1 cellular context compared by ENCODE assay signal in the genomic region with DNA sequence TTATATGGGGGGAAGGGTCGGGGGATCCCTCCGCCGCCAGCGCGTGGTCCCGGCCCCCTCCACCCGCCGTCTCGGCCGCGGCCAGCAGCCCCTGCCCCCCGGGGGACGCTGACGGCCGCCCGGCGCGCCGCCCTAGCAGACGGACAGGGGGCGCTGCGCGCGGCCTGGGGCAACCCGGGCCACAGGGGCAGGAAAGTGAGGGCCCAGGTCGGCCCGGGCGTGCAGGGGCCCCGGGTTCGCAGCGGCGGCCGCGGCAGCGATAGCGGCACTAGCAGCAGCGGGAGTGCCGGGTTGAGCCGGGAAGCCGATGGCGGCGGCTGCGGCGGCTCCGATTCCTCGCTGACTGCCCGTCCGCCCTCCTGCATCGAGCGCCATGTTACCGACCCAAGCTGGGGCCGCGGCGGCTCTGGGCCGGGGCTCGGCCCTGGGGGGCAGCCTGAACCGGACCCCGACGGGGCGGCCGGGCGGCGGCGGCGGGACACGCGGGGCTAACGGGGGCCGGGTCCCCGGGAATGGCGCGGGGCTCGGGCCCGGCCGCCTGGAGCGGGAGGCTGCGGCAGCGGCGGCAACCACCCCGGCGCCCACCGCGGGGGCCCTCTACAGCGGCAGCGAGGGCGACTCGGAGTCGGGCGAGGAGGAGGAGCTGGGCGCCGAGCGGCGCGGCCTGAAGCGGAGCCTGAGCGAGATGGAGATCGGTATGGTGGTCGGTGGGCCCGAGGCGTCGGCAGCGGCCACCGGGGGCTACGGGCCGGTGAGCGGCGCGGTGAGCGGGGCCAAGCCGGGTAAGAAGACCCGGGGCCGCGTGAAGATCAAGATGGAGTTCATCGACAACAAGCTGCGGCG.
TF ChIP-seq lines count a peak whose summit lies in the region.

No MANE protein-coding gene starts in this region.

TF ChIP-seq in K562, 482 proteins besides CTCF, POLR2A, EP300 and RAD21 (continued from another document and continues in another):
- TF ChIP-seq, protein P1, sequence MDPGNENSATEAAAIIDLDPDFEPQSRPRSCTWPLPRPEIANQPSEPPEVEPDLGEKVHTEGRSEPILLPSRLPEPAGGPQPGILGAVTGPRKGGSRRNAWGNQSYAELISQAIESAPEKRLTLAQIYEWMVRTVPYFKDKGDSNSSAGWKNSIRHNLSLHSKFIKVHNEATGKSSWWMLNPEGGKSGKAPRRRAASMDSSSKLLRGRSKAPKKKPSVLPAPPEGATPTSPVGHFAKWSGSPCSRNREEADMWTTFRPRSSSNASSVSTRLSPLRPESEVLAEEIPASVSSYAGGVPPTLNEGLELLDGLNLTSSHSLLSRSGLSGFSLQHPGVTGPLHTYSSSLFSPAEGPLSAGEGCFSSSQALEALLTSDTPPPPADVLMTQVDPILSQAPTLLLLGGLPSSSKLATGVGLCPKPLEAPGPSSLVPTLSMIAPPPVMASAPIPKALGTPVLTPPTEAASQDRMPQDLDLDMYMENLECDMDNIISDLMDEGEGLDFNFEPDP (CRISPR knock-in tag; IDR thresholded peaks at IDR 0.05) = no peak
- TF ChIP-seq, protein P2, sequence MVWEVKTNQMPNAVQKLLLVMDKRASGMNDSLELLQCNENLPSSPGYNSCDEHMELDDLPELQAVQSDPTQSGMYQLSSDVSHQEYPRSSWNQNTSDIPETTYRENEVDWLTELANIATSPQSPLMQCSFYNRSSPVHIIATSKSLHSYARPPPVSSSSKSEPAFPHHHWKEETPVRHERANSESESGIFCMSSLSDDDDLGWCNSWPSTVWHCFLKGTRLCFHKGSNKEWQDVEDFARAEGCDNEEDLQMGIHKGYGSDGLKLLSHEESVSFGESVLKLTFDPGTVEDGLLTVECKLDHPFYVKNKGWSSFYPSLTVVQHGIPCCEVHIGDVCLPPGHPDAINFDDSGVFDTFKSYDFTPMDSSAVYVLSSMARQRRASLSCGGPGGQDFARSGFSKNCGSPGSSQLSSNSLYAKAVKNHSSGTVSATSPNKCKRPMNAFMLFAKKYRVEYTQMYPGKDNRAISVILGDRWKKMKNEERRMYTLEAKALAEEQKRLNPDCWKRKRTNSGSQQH (CRISPR knock-in tag; IDR thresholded peaks at IDR 0.05) = no peak
- TF ChIP-seq BHLHE40 (IDR thresholded peaks at IDR 0.05; ENCODE audit: low read length) (peak; percentile 23; the same call in 1 of the 2 replicates), RB1 (IDR thresholded peaks at IDR 0.05; ENCODE audit: low read depth) (peak; percentile 95), HMG20B (CRISPR knock-in tag; IDR thresholded peaks at IDR 0.05) (no peak), TAF1 (IDR thresholded peaks at IDR 0.05; ENCODE audit: control insufficient read depth, extremely low read depth, insufficient read depth, low read length, severe bottlenecking) (peak; percentile 56), ATF7 (IDR thresholded peaks at IDR 0.05) (peak; percentile 37; the same call in 1 of the 2 replicates), TEAD4 (IDR thresholded peaks at IDR 0.05; ENCODE audit: low read length) (no peak), TEAD4 (CRISPR knock-in tag; IDR thresholded peaks at IDR 0.05; ENCODE audit: borderline replicate concordance) (no peak), DIDO1 (tag; IDR thresholded peaks at IDR 0.05; ENCODE audit: low read depth) (no peak), SP1 (CRISPR knock-in tag; IDR thresholded peaks at IDR 0.05) (no peak; the same call in 1 of the 2 replicates), SRF (CRISPR knock-in tag; IDR thresholded peaks at IDR 0.05) (peak; percentile 3 to 99; a peak in 3 of 4 replicates), ZNF668 (CRISPR knock-in tag; IDR thresholded peaks at IDR 0.05) (no peak), MTA3 (IDR thresholded peaks at IDR 0.05; ENCODE audit: borderline replicate concordance) (peak; percentile 94), SOX6 (IDR thresholded peaks at IDR 0.05) (peak; percentile 28), RUNX1 (IDR thresholded peaks at IDR 0.05; ENCODE audit: low read depth) (no peak), ZNF699 (CRISPR knock-in tag; IDR thresholded peaks at IDR 0.05; ENCODE audit: insufficient replicate concordance) (no peak), ZNF57 (CRISPR knock-in tag; IDR thresholded peaks at IDR 0.05) (no peak), PTBP1 (IDR thresholded peaks at IDR 0.05; ENCODE audit: low read depth, low read length) (no peak), HEY1 (CRISPR knock-in tag; IDR thresholded peaks at IDR 0.05; ENCODE audit: borderline replicate concordance) (no peak), ZNF586 (CRISPR knock-in tag; conservative IDR thresholded peaks at IDR 0.05) (no peak), NCOA4 (IDR thresholded peaks at IDR 0.05; ENCODE audit: partially characterized antibody) (no peak), KLF6 (CRISPR knock-in tag; IDR thresholded peaks at IDR 0.05; ENCODE audit: borderline replicate concordance) (no peak), ZNF217 (CRISPR knock-in tag; IDR thresholded peaks at IDR 0.05) (no peak), ZNF696 (CRISPR knock-in tag; conservative IDR thresholded peaks at IDR 0.05) (no peak)
- TF ChIP-seq, protein P3, sequence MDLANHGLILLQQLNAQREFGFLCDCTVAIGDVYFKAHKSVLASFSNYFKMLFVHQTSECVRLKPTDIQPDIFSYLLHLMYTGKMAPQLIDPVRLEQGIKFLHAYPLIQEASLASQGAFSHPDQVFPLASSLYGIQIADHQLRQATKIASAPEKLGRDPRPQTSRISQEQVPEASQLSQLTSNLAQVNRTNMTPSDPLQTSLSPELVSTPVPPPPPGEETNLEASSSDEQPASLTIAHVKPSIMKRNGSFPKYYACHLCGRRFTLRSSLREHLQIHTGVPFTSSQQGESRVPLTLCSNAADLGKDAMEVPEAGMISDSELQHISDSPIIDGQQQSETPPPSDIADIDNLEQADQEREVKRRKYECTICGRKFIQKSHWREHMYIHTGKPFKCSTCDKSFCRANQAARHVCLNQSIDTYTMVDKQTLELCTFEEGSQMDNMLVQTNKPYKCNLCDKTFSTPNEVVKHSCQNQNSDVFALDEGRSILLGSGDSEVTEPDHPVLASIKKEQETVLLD (IDR thresholded peaks at IDR 0.05) = no peak
- TF ChIP-seq, protein P4, sequence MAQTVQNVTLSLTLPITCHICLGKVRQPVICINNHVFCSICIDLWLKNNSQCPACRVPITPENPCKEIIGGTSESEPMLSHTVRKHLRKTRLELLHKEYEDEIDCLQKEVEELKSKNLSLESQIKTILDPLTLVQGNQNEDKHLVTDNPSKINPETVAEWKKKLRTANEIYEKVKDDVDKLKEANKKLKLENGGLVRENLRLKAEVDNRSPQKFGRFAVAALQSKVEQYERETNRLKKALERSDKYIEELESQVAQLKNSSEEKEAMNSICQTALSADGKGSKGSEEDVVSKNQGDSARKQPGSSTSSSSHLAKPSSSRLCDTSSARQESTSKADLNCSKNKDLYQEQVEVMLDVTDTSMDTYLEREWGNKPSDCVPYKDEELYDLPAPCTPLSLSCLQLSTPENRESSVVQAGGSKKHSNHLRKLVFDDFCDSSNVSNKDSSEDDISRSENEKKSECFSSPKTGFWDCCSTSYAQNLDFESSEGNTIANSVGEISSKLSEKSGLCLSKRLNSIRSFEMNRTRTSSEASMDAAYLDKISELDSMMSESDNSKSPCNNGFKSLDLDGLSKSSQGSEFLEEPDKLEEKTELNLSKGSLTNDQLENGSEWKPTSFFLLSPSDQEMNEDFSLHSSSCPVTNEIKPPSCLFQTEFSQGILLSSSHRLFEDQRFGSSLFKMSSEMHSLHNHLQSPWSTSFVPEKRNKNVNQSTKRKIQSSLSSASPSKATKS (CRISPR knock-in tag; IDR thresholded peaks at IDR 0.05) = no peak
- TF ChIP-seq, protein P5, sequence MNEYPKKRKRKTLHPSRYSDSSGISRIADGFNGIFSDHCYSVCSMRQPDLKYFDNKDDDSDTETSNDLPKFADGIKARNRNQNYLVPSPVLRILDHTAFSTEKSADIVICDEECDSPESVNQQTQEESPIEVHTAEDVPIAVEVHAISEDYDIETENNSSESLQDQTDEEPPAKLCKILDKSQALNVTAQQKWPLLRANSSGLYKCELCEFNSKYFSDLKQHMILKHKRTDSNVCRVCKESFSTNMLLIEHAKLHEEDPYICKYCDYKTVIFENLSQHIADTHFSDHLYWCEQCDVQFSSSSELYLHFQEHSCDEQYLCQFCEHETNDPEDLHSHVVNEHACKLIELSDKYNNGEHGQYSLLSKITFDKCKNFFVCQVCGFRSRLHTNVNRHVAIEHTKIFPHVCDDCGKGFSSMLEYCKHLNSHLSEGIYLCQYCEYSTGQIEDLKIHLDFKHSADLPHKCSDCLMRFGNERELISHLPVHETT (CRISPR knock-in tag; conservative IDR thresholded peaks at IDR 0.05 in 1 of 2, IDR thresholded peaks at IDR 0.05 in 1 of 2) = no peak; a peak in 1 of 4 replicates
- TF ChIP-seq, protein P6, sequence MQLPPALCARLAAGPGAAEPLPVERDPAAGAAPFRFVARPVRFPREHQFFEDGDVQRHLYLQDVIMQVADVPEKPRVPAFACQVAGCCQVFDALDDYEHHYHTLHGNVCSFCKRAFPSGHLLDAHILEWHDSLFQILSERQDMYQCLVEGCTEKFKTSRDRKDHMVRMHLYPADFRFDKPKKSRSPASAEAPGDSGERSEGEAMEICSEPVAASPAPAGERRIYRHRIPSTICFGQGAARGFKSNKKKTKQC (CRISPR knock-in tag; IDR thresholded peaks at IDR 0.05) = peak; percentile 89
- TF ChIP-seq, protein P7, sequence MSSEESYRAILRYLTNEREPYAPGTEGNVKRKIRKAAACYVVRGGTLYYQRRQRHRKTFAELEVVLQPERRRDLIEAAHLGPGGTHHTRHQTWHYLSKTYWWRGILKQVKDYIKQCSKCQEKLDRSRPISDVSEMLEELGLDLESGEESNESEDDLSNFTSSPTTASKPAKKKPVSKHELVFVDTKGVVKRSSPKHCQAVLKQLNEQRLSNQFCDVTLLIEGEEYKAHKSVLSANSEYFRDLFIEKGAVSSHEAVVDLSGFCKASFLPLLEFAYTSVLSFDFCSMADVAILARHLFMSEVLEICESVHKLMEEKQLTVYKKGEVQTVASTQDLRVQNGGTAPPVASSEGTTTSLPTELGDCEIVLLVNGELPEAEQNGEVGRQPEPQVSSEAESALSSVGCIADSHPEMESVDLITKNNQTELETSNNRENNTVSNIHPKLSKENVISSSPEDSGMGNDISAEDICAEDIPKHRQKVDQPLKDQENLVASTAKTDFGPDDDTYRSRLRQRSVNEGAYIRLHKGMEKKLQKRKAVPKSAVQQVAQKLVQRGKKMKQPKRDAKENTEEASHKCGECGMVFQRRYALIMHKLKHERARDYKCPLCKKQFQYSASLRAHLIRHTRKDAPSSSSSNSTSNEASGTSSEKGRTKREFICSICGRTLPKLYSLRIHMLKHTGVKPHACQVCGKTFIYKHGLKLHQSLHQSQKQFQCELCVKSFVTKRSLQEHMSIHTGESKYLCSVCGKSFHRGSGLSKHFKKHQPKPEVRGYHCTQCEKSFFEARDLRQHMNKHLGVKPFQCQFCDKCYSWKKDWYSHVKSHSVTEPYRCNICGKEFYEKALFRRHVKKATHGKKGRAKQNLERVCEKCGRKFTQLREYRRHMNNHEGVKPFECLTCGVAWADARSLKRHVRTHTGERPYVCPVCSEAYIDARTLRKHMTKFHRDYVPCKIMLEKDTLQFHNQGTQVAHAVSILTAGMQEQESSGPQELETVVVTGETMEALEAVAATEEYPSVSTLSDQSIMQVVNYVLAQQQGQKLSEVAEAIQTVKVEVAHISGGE (CRISPR knock-in tag; IDR thresholded peaks at IDR 0.05) = peak in 2 of 3 experiments; percentile 42 to 61; a peak in 1 of 6 replicates
- TF ChIP-seq, protein P8, sequence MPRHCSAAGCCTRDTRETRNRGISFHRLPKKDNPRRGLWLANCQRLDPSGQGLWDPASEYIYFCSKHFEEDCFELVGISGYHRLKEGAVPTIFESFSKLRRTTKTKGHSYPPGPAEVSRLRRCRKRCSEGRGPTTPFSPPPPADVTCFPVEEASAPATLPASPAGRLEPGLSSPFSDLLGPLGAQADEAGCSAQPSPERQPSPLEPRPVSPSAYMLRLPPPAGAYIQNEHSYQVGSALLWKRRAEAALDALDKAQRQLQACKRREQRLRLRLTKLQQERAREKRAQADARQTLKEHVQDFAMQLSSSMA (CRISPR knock-in tag; IDR thresholded peaks at IDR 0.05) = 0 out of 2 replicates have a peak, but pooled peaks have one; percentile 34
- TF ChIP-seq, protein P9, sequence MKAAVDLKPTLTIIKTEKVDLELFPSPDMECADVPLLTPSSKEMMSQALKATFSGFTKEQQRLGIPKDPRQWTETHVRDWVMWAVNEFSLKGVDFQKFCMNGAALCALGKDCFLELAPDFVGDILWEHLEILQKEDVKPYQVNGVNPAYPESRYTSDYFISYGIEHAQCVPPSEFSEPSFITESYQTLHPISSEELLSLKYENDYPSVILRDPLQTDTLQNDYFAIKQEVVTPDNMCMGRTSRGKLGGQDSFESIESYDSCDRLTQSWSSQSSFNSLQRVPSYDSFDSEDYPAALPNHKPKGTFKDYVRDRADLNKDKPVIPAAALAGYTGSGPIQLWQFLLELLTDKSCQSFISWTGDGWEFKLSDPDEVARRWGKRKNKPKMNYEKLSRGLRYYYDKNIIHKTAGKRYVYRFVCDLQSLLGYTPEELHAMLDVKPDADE (conservative IDR thresholded peaks at IDR 0.05; ENCODE audit: control insufficient read depth, low read depth, low read length) = peak; percentile 71; the same call in 1 of the 2 replicates
- TF ChIP-seq, protein P10, sequence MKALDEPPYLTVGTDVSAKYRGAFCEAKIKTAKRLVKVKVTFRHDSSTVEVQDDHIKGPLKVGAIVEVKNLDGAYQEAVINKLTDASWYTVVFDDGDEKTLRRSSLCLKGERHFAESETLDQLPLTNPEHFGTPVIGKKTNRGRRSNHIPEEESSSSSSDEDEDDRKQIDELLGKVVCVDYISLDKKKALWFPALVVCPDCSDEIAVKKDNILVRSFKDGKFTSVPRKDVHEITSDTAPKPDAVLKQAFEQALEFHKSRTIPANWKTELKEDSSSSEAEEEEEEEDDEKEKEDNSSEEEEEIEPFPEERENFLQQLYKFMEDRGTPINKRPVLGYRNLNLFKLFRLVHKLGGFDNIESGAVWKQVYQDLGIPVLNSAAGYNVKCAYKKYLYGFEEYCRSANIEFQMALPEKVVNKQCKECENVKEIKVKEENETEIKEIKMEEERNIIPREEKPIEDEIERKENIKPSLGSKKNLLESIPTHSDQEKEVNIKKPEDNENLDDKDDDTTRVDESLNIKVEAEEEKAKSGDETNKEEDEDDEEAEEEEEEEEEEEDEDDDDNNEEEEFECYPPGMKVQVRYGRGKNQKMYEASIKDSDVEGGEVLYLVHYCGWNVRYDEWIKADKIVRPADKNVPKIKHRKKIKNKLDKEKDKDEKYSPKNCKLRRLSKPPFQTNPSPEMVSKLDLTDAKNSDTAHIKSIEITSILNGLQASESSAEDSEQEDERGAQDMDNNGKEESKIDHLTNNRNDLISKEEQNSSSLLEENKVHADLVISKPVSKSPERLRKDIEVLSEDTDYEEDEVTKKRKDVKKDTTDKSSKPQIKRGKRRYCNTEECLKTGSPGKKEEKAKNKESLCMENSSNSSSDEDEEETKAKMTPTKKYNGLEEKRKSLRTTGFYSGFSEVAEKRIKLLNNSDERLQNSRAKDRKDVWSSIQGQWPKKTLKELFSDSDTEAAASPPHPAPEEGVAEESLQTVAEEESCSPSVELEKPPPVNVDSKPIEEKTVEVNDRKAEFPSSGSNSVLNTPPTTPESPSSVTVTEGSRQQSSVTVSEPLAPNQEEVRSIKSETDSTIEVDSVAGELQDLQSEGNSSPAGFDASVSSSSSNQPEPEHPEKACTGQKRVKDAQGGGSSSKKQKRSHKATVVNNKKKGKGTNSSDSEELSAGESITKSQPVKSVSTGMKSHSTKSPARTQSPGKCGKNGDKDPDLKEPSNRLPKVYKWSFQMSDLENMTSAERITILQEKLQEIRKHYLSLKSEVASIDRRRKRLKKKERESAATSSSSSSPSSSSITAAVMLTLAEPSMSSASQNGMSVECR (CRISPR knock-in tag; IDR thresholded peaks at IDR 0.05) = peak; percentile 64
- TF ChIP-seq, protein P11, sequence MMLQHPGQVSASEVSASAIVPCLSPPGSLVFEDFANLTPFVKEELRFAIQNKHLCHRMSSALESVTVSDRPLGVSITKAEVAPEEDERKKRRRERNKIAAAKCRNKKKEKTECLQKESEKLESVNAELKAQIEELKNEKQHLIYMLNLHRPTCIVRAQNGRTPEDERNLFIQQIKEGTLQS (IDR thresholded peaks at IDR 0.05) = no peak
- TF ChIP-seq, protein P11 (CRISPR knock-in tag; conservative IDR thresholded peaks at IDR 0.05) = no peak
